Comparison of ENCODE assay signal across 9 cellular contexts in the genomic region with DNA sequence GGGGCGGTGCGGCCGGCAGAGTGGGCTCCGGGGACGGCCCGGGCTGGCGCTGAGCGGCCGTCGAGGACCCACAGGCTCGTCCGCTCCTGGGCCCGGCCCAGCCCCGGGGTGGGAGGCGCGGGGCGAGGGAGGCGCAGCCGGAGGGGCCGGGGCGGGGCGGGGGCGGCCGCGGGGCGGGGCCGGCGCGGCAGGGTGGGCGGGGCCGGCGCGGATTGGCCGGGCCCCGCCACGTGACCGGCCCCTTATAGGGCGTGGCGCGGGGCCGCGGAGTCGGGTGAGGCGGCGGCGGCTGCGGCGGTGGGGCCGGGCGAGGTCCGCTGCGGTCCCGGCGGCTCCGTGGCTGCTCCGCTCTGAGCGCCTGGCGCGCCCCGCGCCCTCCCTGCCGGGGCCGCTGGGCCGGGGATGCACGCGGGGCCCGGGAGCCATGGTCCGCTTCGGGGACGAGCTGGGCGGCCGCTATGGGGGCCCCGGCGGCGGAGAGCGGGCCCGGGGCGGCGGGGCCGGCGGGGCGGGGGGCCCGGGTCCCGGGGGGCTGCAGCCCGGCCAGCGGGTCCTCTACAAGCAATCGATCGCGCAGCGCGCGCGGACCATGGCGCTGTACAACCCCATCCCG. TPM values are rescaled to one million over a fixed set of nuclear protein-coding genes. Genes with fewer than 3 reads are reported as not detected.
DNase-seq lines count a peak whose midpoint lies in the region; ATAC-seq, FAIRE-seq and TF ChIP-seq lines count a peak whose summit lies in the region.
"Not testable (repeated sequence)": the region's sequence is repeated elsewhere in the genome, so short reads cannot be mapped to it uniquely, and the experiment has no call there.
"Had no signal": no experiment of that assay in that cellular context is flagged by ENCODE, and none has a peak within 500 bp of the region (broad histone marks: within the 10 kb centered on the region; RNA-seq: fewer than 3 reads in every experiment).

A gene (plus strand): TSS at position 273 of the 613 bp plus-strand sequence. CDS start 152 bp downstream, at position 425.

- not testable (repeated sequence) for H3K4me1 ChIP-seq in CD8-positive, alpha-beta T cell (ENCODE audit: insufficient read depth, low read length); astrocyte (ENCODE audit: insufficient read depth, low read length); endothelial cell of umbilical vein (ENCODE audit: control insufficient read depth, extremely low read depth, insufficient read depth, low read length); stomach smooth muscle (ENCODE audit: control insufficient read depth, insufficient read depth, low read length)
- H3K4me1 ChIP-seq in OCI-LY3 (ENCODE audit: low read length) = peaks cover 32% of the 10 kb centered on the region

- not testable (repeated sequence) for H3K9me1 ChIP-seq in endothelial cell of umbilical vein (replicated peaks; ENCODE audit: control insufficient read depth, extremely low read depth, insufficient read depth, low read length)

- not testable (repeated sequence) for H3K27ac ChIP-seq in CD8-positive, alpha-beta T cell (ENCODE audit: low read depth, low read length); astrocyte (ENCODE audit: low read depth, low read length); endothelial cell of umbilical vein (ENCODE audit: insufficient read depth, low read depth, low read length); neural cell (ENCODE audit: low read length); stomach smooth muscle (ENCODE audit: low read length)
- peak within 1 kb of the TSS; percentile 62 for H3K27ac ChIP-seq in OCI-LY3 (ENCODE audit: low read length)

- not testable (repeated sequence) for FAIRE-seq in astrocyte (lab: Jason Lieb, UNC); endothelial cell of umbilical vein (lab: Jason Lieb, UNC)

- H3K9me3 Mint-ChIP-seq in CD8-positive, alpha-beta T cell = not testable (repeated sequence)
- H3K9me3 Mint-ChIP-seq in astrocyte (ENCODE audit: unreplicated experiment) = peaks cover 10% of the 10 kb centered on the region

- not testable (repeated sequence) for H3F3A ChIP-seq in neural cell (ENCODE audit: insufficient read depth, low read length, poor library complexity, severe bottlenecking)

- not testable (repeated sequence) for TF ChIP-seq CTCF in CD8-positive, alpha-beta T cell (IDR thresholded peaks at IDR 0.05); OCI-LY3 (IDR thresholded peaks at IDR 0.05; ENCODE audit: low read depth, low read length); astrocyte (IDR thresholded peaks at IDR 0.05; ENCODE audit: insufficient read depth, low read depth, low read length); endothelial cell of umbilical vein (IDR thresholded peaks at IDR 0.05; ENCODE audit: extremely low read depth in 1 of 2, insufficient read depth in 1 of 2, low read depth in 1 of 2, low read length in 2 of 2); neural cell (IDR thresholded peaks at IDR 0.05; ENCODE audit: poor library complexity, severe bottlenecking)

- TF ChIP-seq EP300 in neural cell (conservative IDR thresholded peaks at IDR 0.05; ENCODE audit: poor library complexity, severe bottlenecking) = not testable (repeated sequence)

- H3K27me3 ChIP-seq in CD8-positive, alpha-beta T cell (ENCODE audit: insufficient read depth, low read length) = peaks cover 11% of the 10 kb centered on the region
- H3K27me3 ChIP-seq in OCI-LY3 (ENCODE audit: low read depth, low read length); astrocyte (ENCODE audit: insufficient read depth, low read length); endothelial cell of umbilical vein (ENCODE audit: control insufficient read depth in 2 of 2, insufficient read depth in 2 of 2, low read length in 2 of 2); neural cell (ENCODE audit: insufficient read depth, low read depth, low read length): not testable (repeated sequence)
- peaks cover 34 to 35% of the 10 kb centered on the region in 2 donors for H3K27me3 ChIP-seq in stomach smooth muscle (ENCODE audit: control insufficient read depth in 1 of 2, insufficient read depth in 2 of 2, low read length in 2 of 2)

- not testable (repeated sequence) for TF ChIP-seq RAD21 in neural cell (conservative IDR thresholded peaks at IDR 0.05)

- H3K27me3 Mint-ChIP-seq in CD8-positive, alpha-beta T cell (ENCODE audit: low read depth) = peaks cover 47% of the 10 kb centered on the region
- peaks cover 36% of the 10 kb centered on the region for H3K27me3 Mint-ChIP-seq in astrocyte (ENCODE audit: low read depth, unreplicated experiment)

- H3K4me3 ChIP-seq in CD8-positive, alpha-beta T cell (ENCODE audit: low read depth, low read length) = not testable (repeated sequence)
- H3K4me3 ChIP-seq in OCI-LY3 (ENCODE audit: low read length) = peak within 1 kb of the TSS; percentile 97
- H3K4me3 ChIP-seq in astrocyte (ENCODE audit: insufficient read depth, low read depth, low read length) = peak within 1 kb of the TSS; percentile 37
- H3K4me3 ChIP-seq in endothelial cell of umbilical vein (replicated peaks in 1 of 3; ENCODE audit: insufficient read depth in 1 of 3, low read depth in 1 of 3, low read length in 3 of 3) = peak within 1 kb of the TSS in 1 of 3 experiments; percentile 30
- peak within 1 kb of the TSS; percentile 47 for H3K4me3 ChIP-seq in iPS-11a (ENCODE audit: low read depth, low read length)
- peak within 1 kb of the TSS; percentile 69 for H3K4me3 ChIP-seq in neural cell (ENCODE audit: low read length)
- H3K4me3 ChIP-seq in stomach smooth muscle (ENCODE audit: low read length in 2 of 2) = peak within 1 kb of the TSS; percentile 31 to 68

- not testable (repeated sequence) for H3K27ac Mint-ChIP-seq in CD8-positive, alpha-beta T cell; astrocyte (ENCODE audit: unreplicated experiment)

- not testable (repeated sequence) for DNase-seq in CD8-positive, alpha-beta T cell; astrocyte (ENCODE audit: low read depth); endothelial cell of umbilical vein (ENCODE audit: low read depth, low spot score)
- DNase-seq in NCI-H1092 treated with DMSO at 0.1 percent for 48 hours (lab: John Stamatoyannopoulos, UW) = peak; percentile 19

- not testable (repeated sequence) for H2AFZ ChIP-seq in OCI-LY3 (ENCODE audit: low read depth, low read length); endothelial cell of umbilical vein (ENCODE audit: low read depth, low read length); neural cell (ENCODE audit: low read depth, low read length)
- peak within 1 kb of the TSS; percentile 63 for H2AFZ ChIP-seq in astrocyte (ENCODE audit: low read depth, low read length)

- peak within 1 kb of the TSS; percentile 66 for H3K9ac ChIP-seq in OCI-LY3 (ENCODE audit: low read length)
- not testable (repeated sequence) for H3K9ac ChIP-seq in astrocyte (ENCODE audit: low read length); endothelial cell of umbilical vein (replicated peaks; ENCODE audit: extremely low read depth, insufficient read depth, low read length); stomach smooth muscle (ENCODE audit: low read length in 2 of 2)
- H3K9ac ChIP-seq in neural cell (ENCODE audit: low read length) = peak within 1 kb of the TSS; percentile 34

- not testable (repeated sequence) for H3K9me3 ChIP-seq in CD8-positive, alpha-beta T cell (ENCODE audit: low read length); OCI-LY3 (ENCODE audit: insufficient read depth, low read length); astrocyte (ENCODE audit: insufficient read depth, low read depth, low read length); endothelial cell of umbilical vein (replicated peaks; ENCODE audit: control insufficient read depth, insufficient read depth, low read length); neural cell (ENCODE audit: low read length); stomach smooth muscle (ENCODE audit: control insufficient read depth in 2 of 2, low read length in 2 of 2)

- TF ChIP-seq POLR2A in endothelial cell of umbilical vein (IDR thresholded peaks at IDR 0.05; ENCODE audit: low read depth, low read length) = not testable (repeated sequence)

- H3K36me3 Mint-ChIP-seq in CD8-positive, alpha-beta T cell; astrocyte (ENCODE audit: low read depth, unreplicated experiment): not testable (repeated sequence)

- CTCF ChIA-PET in CD8-positive, alpha-beta T cell (lab: Charles Lee); endothelial cell of umbilical vein (lab: Charles Lee): not testable (repeated sequence)

- BruUV-seq in endothelial cell of umbilical vein (replicated peaks; lab: Mats Ljungman, UMichigan) = not testable (repeated sequence)

- not testable (repeated sequence) for H3K4me1 Mint-ChIP-seq in CD8-positive, alpha-beta T cell (ENCODE audit: low read depth); astrocyte (ENCODE audit: low read depth, unreplicated experiment)

- POLR2A ChIA-PET in CD8-positive, alpha-beta T cell (lab: Charles Lee); endothelial cell of umbilical vein (lab: Charles Lee): not testable (repeated sequence)

- not testable (repeated sequence) for H3K36me3 ChIP-seq in CD8-positive, alpha-beta T cell (ENCODE audit: insufficient read depth, low read length); astrocyte (ENCODE audit: insufficient read depth, low read length); endothelial cell of umbilical vein (ENCODE audit: control insufficient read depth in 2 of 2, extremely low read depth in 1 of 2, insufficient read depth in 2 of 2, low read length in 2 of 2); neural cell (ENCODE audit: insufficient read depth, low read length); stomach smooth muscle (ENCODE audit: control insufficient read depth in 2 of 2, insufficient read depth in 2 of 2, low read length in 2 of 2)
- peaks cover 47% of the 10 kb centered on the region for H3K36me3 ChIP-seq in OCI-LY3 (replicated peaks; ENCODE audit: low read depth, low read length)

- not testable (repeated sequence) for H3K9me2 ChIP-seq in neural cell (ENCODE audit: insufficient read depth, low read length)

- peak within 1 kb of the TSS; percentile 54 for H3K4me3 Mint-ChIP-seq in CD8-positive, alpha-beta T cell
- not testable (repeated sequence) for H3K4me3 Mint-ChIP-seq in astrocyte (ENCODE audit: unreplicated experiment)

- ATAC-seq in CD8-positive, alpha-beta T cell = not testable (repeated sequence)

- intact Hi-C loops in CD8-positive, alpha-beta T cell (cut with DNase I, micrococcal nuclease); endothelial cell of umbilical vein (cut with micrococcal nuclease): not testable (repeated sequence)

- H3K79me2 ChIP-seq in OCI-LY3 (ENCODE audit: low read length) = peaks cover 56% of the 10 kb centered on the region
- H3K79me2 ChIP-seq in astrocyte (ENCODE audit: insufficient read depth, low read length); endothelial cell of umbilical vein (ENCODE audit: control insufficient read depth, insufficient read depth, low read length); neural cell (replicated peaks; ENCODE audit: insufficient read depth, low read length): not testable (repeated sequence)

- peaks cover 44% of the 10 kb centered on the region for H4K20me1 ChIP-seq in OCI-LY3 (ENCODE audit: insufficient read depth, low read length)
- H4K20me1 ChIP-seq in astrocyte (ENCODE audit: insufficient read depth, low read length); endothelial cell of umbilical vein (replicated peaks; ENCODE audit: control insufficient read depth, extremely low read depth, insufficient read depth, low read length); neural cell (ENCODE audit: insufficient read depth): not testable (repeated sequence)

- dilution Hi-C loops in endothelial cell of umbilical vein (cut with MboI; ENCODE audit: extremely low pct_ligation_motif_present, low sequenced_read_pairs) = not testable (repeated sequence)

- H3K4me2 ChIP-seq in OCI-LY3 (ENCODE audit: low read length) (peak within 1 kb of the TSS; percentile 87), astrocyte (ENCODE audit: low read length) (peak within 1 kb of the TSS; percentile 83), endothelial cell of umbilical vein (ENCODE audit: insufficient read depth, low read length) (peak within 1 kb of the TSS; percentile 13)
- not testable (repeated sequence) for H3K4me2 ChIP-seq in neural cell (ENCODE audit: low read length)

RNA-seq across cellular contexts. Expression of the gene that starts here (rescaled TPM):
- not detected for total RNA-seq in CD8-positive, alpha-beta T cell
- total RNA-seq in astrocyte (3.1 and 3.5 TPM in 2 replicates), endothelial cell of umbilical vein (0.05 and 0.11 TPM in 2 replicates)
- polyA plus RNA-seq in endothelial cell of umbilical vein (0.03 and 0.41 TPM in 2 replicates), neural cell (5.8 and 7.9 TPM in 2 replicates)
- 0.01 and 0.03 TPM in 2 replicates for polyA plus RNA-seq in endothelial cell of umbilical vein (2011; cell fraction: cytosol; rRNA removed)
- polyA plus RNA-seq in endothelial cell of umbilical vein (2011; cell fraction: nucleus; rRNA removed) = 0.21 and 0.25 TPM in 2 replicates
- polyA plus RNA-seq in endothelial cell of umbilical vein (2012) = 0.05 and 0.08 TPM in 2 replicates
- polyA minus RNA-seq in endothelial cell of umbilical vein (0.15 and 0.19 TPM in 2 replicates), neural cell (13.1 and 13.9 TPM in 2 replicates)
- polyA minus RNA-seq in endothelial cell of umbilical vein (2011; cell fraction: cytosol; rRNA and poly(A)+ RNA removed) = not detected
- polyA minus RNA-seq in endothelial cell of umbilical vein (2011; cell fraction: nucleus; rRNA and poly(A)+ RNA removed) = 0.24 and 0.38 TPM in 2 replicates
- total RNA-seq: PC-3 had no signal
